10 cellular contexts compared by ENCODE assay signal in genomic region chr9:129333613-129333960, GRCh38.
A peak's percentile ranks its signal among the peaks of the same experiment; 100 is the strongest.
DNase-seq lines count a peak whose midpoint lies in the region; ATAC-seq and TF ChIP-seq lines count a peak whose summit lies in the region.
"Had no signal": no experiment of that assay in that cellular context is flagged by ENCODE, and none has a peak within 500 bp of the region (broad histone marks: within the 10 kb centered on the region; RNA-seq: fewer than 3 reads in every experiment).

No MANE protein-coding gene starts in this region.

- DNase-seq in Peyer's patch (no peak), neural progenitor cell (ENCODE audit: low spot score) (no peak), NCI-H146 treated with DMSO at 0.1 percent for 48 hours (lab: John Stamatoyannopoulos, UW; ENCODE audit: unreplicated experiment) (no peak), DMS153 treated with DMSO at 0.1 percent for 48 hours (lab: John Stamatoyannopoulos, UW; ENCODE audit: unreplicated experiment) (no peak), NCI-H1092 treated with DMSO at 0.1 percent for 48 hours (lab: John Stamatoyannopoulos, UW) (no peak), globus pallidus (ENCODE audit: low spot score) (no peak)
- DNase-seq: GOT3 had no signal

- H3K4me3 ChIP-seq in Peyer's patch (no peak overlapping the region), neural progenitor cell (no peak overlapping the region)

- TF ChIP-seq POLR2A in Peyer's patch (IDR thresholded peaks at IDR 0.05): no peak

- H3K4me1 ChIP-seq in Peyer's patch: peaks cover 6 to 35% (median 15%) of the 10 kb centered on the region in 4 donors
- H3K4me1 ChIP-seq in neural progenitor cell: peaks cover 18% of the 10 kb centered on the region

- H3K4me2 ChIP-seq in neural progenitor cell: peak overlapping the region; percentile 67

- peak; percentile 56 for ATAC-seq in esophagus mucosa

- TF ChIP-seq CTCF in C4-2B (conservative IDR thresholded peaks at IDR 0.05) (no peak), Peyer's patch (IDR thresholded peaks at IDR 0.05) (no peak), neural progenitor cell (IDR thresholded peaks at IDR 0.05) (no peak)

- H3K27me3 ChIP-seq in Peyer's patch (no peaks in the 10 kb centered on the region), neural progenitor cell (no peaks in the 10 kb centered on the region)

- peaks cover 50% of the 10 kb centered on the region for H3F3A ChIP-seq in neural progenitor cell (ENCODE audit: low read depth)

- H3K27me3 Mint-ChIP-seq in neural progenitor cell (ENCODE audit: insufficient read depth, low read depth): peaks cover 8% of the 10 kb centered on the region

- H3K79me2 ChIP-seq in neural progenitor cell (ENCODE audit: low read depth): no peaks in the 10 kb centered on the region

- H3K4me3 Mint-ChIP-seq in neural progenitor cell: peak overlapping the region; percentile 38
- H3K4me3 Mint-ChIP-seq: memory B cell had no signal

- H3K36me3 Mint-ChIP-seq in neural progenitor cell: no peaks in the 10 kb centered on the region

- H3K27ac ChIP-seq in C4-2B (peak overlapping the region; percentile 82), Peyer's patch (peak overlapping the region; percentile 24 to 82 (median 73)), neural progenitor cell (no peak overlapping the region)

- no peaks in the 10 kb centered on the region for H3K36me3 ChIP-seq in Peyer's patch
- H3K36me3 ChIP-seq in neural progenitor cell: no peaks in the 10 kb centered on the region

- peak overlapping the region; percentile 83 for H3K27ac Mint-ChIP-seq in neural progenitor cell
- H3K27ac Mint-ChIP-seq: memory B cell had no signal

- H3K4me1 Mint-ChIP-seq in neural progenitor cell: peaks cover 47% of the 10 kb centered on the region

- H3K9ac ChIP-seq in neural progenitor cell: no peak overlapping the region

- H2AFZ ChIP-seq in neural progenitor cell (replicated peaks): no peak overlapping the region

- H3K9me3 ChIP-seq in Peyer's patch (peaks cover 0 to 3% (median 0%) of the 10 kb centered on the region in 4 donors), neural progenitor cell (ENCODE audit: low read depth) (no peaks in the 10 kb centered on the region)

- peaks cover 8% of the 10 kb centered on the region for H3K9me3 Mint-ChIP-seq in neural progenitor cell

- H4K20me1 ChIP-seq in neural progenitor cell (ENCODE audit: low read depth): no peaks in the 10 kb centered on the region
